In the genomic region with DNA sequence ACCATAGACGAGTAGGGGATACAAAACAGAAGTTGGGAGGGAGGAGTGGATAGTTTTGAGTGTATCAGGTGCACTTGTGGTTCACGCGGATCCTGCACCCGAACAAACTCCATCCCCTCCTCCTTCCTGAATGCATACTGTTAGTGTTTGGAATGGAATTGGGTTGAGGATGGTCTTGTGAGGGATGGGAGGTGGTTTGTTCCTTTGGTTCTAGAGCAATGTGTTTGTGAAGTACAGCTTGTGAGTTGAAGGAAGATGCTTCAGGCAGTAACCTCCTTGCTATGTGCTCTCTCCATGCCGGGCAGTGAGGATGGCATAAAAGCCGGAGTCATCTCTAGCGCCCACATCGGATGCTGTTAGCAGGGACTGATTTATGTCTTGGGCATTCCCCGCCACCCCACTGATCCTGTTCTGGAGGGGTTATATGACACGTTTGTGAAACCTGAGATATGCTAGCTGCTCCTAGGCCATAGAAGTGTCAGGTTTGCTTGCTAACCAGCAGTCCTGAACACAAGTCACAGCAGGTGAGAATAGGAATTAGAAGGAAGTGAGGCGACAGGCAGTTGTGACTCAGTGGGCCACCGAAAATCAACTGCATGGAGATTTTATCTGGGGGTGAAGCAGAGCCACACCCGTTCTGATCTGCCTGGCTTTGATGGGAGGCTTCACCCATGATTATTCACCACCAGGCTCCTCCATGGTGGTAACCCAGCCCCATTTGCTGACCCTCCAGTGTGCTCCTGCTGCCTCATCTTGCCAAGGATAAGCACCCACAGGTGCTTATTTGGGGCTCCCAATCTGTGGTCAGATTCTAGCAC, we compare ENCODE assay signal across 8 cellular contexts. TPM values are rescaled to one million over a fixed set of nuclear protein-coding genes. Genes with fewer than 3 reads are reported as not detected.
DNase-seq lines count a peak whose midpoint lies in the region; ATAC-seq and TF ChIP-seq lines count a peak whose summit lies in the region.

No MANE protein-coding gene starts in this region.

- DNase-seq in GM12865 (ENCODE audit: low read depth) (peak; percentile 67), NCI-H2107 treated with DMSO at 0.1 percent for 48 hours (lab: John Stamatoyannopoulos, UW; ENCODE audit: unreplicated experiment) (peak; percentile 80), activated T-cell treated with anti-CD3 and anti-CD28 coated beads for 24 hours (ENCODE audit: low read depth) (peak; percentile 50), fibroblast of pulmonary artery (ENCODE audit: low read depth) (no peak), renal cortical epithelial cell (ENCODE audit: low read depth) (peak; percentile 62)

- H3K4me3 ChIP-seq in GM12865 (ENCODE audit: low read depth, low read length) = peak overlapping the region; percentile 55
- peak overlapping the region; percentile 71 for H3K4me3 ChIP-seq in fibroblast of pulmonary artery (replicated peaks; ENCODE audit: low read depth, low read length)

- TF ChIP-seq CTCF in GM12865 (IDR thresholded peaks at IDR 0.05; ENCODE audit: insufficient read depth, low read depth, low read length, missing control alignments) (no peak), fibroblast of pulmonary artery (IDR thresholded peaks at IDR 0.05; ENCODE audit: low read length, missing control alignments) (no peak)

- ATAC-seq in GM19463 (IDR thresholded peaks at IDR 0.05; ENCODE audit: unreplicated experiment) (no peak), HG03095 (IDR thresholded peaks at IDR 0.05; ENCODE audit: unreplicated experiment) (no peak), GM19397 (IDR thresholded peaks at IDR 0.05; ENCODE audit: unreplicated experiment) (no peak)

RNA-seq across cellular contexts. Expression of a gene that starts 2.2 kb away (rescaled TPM):
- 34.9 and 109 TPM in 2 replicates for total RNA-seq in renal cortical epithelial cell

RNA-seq across cellular contexts. Expression of a gene that starts 37.2 kb away (rescaled TPM):
- 2.1 and 17.1 TPM in 2 replicates for total RNA-seq in renal cortical epithelial cell

RNA-seq across cellular contexts. Expression of a gene that starts 40.7 kb away (rescaled TPM):
- 0.35 and 1.2 TPM in 2 replicates for total RNA-seq in renal cortical epithelial cell
